Comparison of ENCODE assay signal across 11 cellular contexts in the genomic region with DNA sequence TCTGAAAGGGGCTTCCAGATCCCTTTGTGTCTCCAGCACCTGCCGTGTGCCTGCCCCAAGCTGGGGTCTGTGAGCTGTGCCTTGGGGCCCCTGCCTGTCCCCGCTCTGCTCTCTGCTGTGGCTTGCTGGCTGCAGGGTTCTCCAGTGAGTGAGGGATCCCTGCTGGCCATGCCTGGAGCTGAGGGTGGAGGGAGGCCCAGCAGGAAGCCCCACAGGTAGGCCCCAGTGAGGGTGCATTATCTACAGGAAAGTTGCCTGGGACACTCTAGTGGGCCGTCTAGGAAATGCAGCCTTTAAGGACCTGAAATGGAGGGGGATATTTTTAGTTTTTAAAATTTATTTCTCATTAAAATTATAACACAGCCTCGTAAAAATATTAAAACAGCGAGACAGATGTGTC. TPM values are rescaled to one million over a fixed set of nuclear protein-coding genes. Genes with fewer than 3 reads are reported as not detected.
A peak's percentile ranks its signal among the peaks of the same experiment; 100 is the strongest.
DNase-seq lines count a peak whose midpoint lies in the region; ATAC-seq and TF ChIP-seq lines count a peak whose summit lies in the region.
"Had no signal": no experiment of that assay in that cellular context is flagged by ENCODE, and none has a peak within 500 bp of the region (broad histone marks: within the 10 kb centered on the region; RNA-seq: fewer than 3 reads in every experiment).

No MANE protein-coding gene starts in this region.

- H4K20me1 ChIP-seq in osteoblast (ENCODE audit: insufficient read depth, low read length), result no peaks in the 10 kb centered on the region

- H3K36me3 ChIP-seq in osteoblast (ENCODE audit: insufficient read depth, low read length), result no peaks in the 10 kb centered on the region
- H3K36me3 ChIP-seq: pancreas had no signal

- no peak overlapping the region for H3K4me2 ChIP-seq in osteoblast (ENCODE audit: insufficient read depth, low read length)

- TF ChIP-seq CTCF in cardiac fibroblast (IDR thresholded peaks at IDR 0.05; ENCODE audit: low read depth, low read length) (peak; percentile 50), osteoblast (IDR thresholded peaks at IDR 0.05; ENCODE audit: extremely low read depth, low read depth, low read length) (peak; percentile 44)

- H3K4me3 ChIP-seq in cardiac fibroblast (replicated peaks in 1 of 2; ENCODE audit: low read depth in 2 of 2, low read length in 2 of 2), result no peak overlapping the region
- H3K4me3 ChIP-seq in osteoblast (ENCODE audit: insufficient read depth, low read length), result no peak overlapping the region
- H3K4me3 ChIP-seq: pancreas had no signal

- H3K27ac ChIP-seq in osteoblast (ENCODE audit: low read depth, low read length), result no peak overlapping the region
- H3K27ac ChIP-seq in substantia nigra (ENCODE audit: low read depth, low read length, poor library complexity, severe bottlenecking), result no peak overlapping the region
- H3K27ac ChIP-seq: HL-60, pancreas had no signal

- DNase-seq in SIG-M5 treated with dmso at 0.1 percent for 504 hours (lab: John Stamatoyannopoulos, UW; ENCODE audit: unreplicated experiment), result peak; percentile 2
- no peak for DNase-seq in SIG-M5 (lab: John Stamatoyannopoulos, UW)
- DNase-seq in Kasumi-1 (lab: John Stamatoyannopoulos, UW), result peak; percentile 9 to 52
- peak in 1 of 2 donors; percentile 18 for DNase-seq in cardiac fibroblast (ENCODE audit: low read depth in 2 of 2)
- no peak for DNase-seq in osteoblast (ENCODE audit: insufficient read length, low spot score, missing footprints)
- no peak for DNase-seq in substantia nigra (lab: John Stamatoyannopoulos, UW)
- DNase-seq: CD8-positive, alpha-beta memory T cell had no signal

- no peaks in the 10 kb centered on the region for H3K79me2 ChIP-seq in osteoblast (ENCODE audit: insufficient read depth, low read length)

- no peaks in the 10 kb centered on the region for H3K4me1 ChIP-seq in osteoblast (ENCODE audit: insufficient read depth, low read length)
- H3K4me1 ChIP-seq: pancreas had no signal

- peaks cover 2% of the 10 kb centered on the region for H3K9me3 ChIP-seq in osteoblast (ENCODE audit: low read depth, low read length)
- H3K9me3 ChIP-seq: pancreas had no signal

- H2AFZ ChIP-seq in osteoblast (ENCODE audit: low read length), result no peak overlapping the region

- peaks cover 31% of the 10 kb centered on the region for H3K27me3 ChIP-seq in osteoblast (ENCODE audit: insufficient read depth, low read length)

- no peak for ATAC-seq in GM21447 (IDR thresholded peaks at IDR 0.05; ENCODE audit: unreplicated experiment)
- no peak for ATAC-seq in HG03442 (IDR thresholded peaks at IDR 0.05; ENCODE audit: unreplicated experiment)
- ATAC-seq: pancreas had no signal

RNA-seq across cellular contexts. Expression of gene JPH3, which starts 50.9 kb away (rescaled TPM):
- under 0.01 TPM in 1 of 2 replicates, not detected in the other for total RNA-seq in osteoblast
- total RNA-seq: CD8-positive, alpha-beta memory T cell had no signal

Comparison
In these comparisons a context has a peak if more than half of its experiments do, and no peak if none do; other contexts are left out.
1. DNase-seq: peak in SIG-M5 treated with dmso at 0.1 percent for 504 hours (single experiment) and Kasumi-1 (2 of 2); none in SIG-M5 (single experiment), osteoblast (single experiment) and substantia nigra (0 of 49).